ENCODE assay signal across 20 cellular contexts in the genomic region with DNA sequence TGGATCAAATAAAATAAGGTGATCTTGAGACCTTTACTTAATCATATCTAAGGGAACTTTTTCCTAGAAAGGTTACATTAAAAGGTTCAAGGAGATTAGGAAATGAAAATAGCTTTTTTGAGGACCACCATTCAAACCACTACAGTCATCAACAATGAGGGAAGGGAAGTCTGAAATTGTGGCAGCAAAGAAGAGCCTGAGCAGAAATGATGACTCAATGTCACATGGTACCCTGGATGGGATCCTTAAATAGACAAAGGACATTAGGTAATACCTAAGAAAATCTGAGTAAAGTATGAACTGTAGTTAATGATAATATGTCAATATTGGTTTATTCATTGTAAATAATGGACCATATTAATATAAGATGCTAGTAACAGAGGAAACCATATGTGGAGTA.
DNase-seq lines count a peak whose midpoint lies in the region; ATAC-seq, FAIRE-seq and TF ChIP-seq lines count a peak whose summit lies in the region.
"Had no signal": no experiment of that assay in that cellular context is flagged by ENCODE, and none has a peak within 500 bp of the region (broad histone marks: within the 10 kb centered on the region; RNA-seq: fewer than 3 reads in every experiment).

No MANE protein-coding gene starts in this region.

- CTCF ChIA-PET in MCF 10A (lab: Yijun Ruan, JAX), result interaction anchor here (0.6 to 1.3 kb wide), 4 partner anchors 11 to 1251 kb away, joined by 3 read pairs; no protein-coding TSS in a partner anchor
- CTCF ChIA-PET in activated naive CD4-positive, alpha-beta T cell treated with anti-CD3 and anti-CD28 coated beads, Interleukin-2, amount 10 ng/mL, durations not matched to agents 7 days and 5 days (lab: Charles Lee), result no interaction called here

- DNase-seq in MCF 10A (ENCODE audit: unreplicated experiment), result peak; percentile 14
- DNase-seq in breast epithelium (ENCODE audit: low spot score in 2 of 2), result no peak
- peak; percentile 14 for DNase-seq in RCC 7860 (ENCODE audit: low spot score)
- DNase-seq in fibroblast of mammary gland (ENCODE audit: low read depth), result peak; percentile 59
- DNase-seq in GM13976 (ENCODE audit: low spot score), result no peak
- DNase-seq in posterior vena cava (ENCODE audit: low spot score), result no peak
- DNase-seq in activated naive CD4-positive, alpha-beta T cell treated with anti-CD3 and anti-CD28 coated beads, Interleukin-2, amount 10 ng/mL, durations not matched to agents 7 days and 5 days, result no peak
- DNase-seq: activated CD4-positive, alpha-beta memory T cell treated with anti-CD3 and anti-CD28 coated beads for 36 hours; activated T-cell treated with anti-CD3 and anti-CD28 coated beads, Interleukin-2, amount 50 U/mL, for 72 hours; CD8-positive, alpha-beta T cell; left cardiac atrium; mucosa of descending colon; ovary; SW 1271; tibial artery had no signal

- no peaks in the 10 kb centered on the region for H3K27me3 Mint-ChIP-seq in MCF 10A (ENCODE audit: insufficient read depth, unreplicated experiment)
- no peaks in the 10 kb centered on the region for H3K27me3 Mint-ChIP-seq in activated naive CD4-positive, alpha-beta T cell treated with anti-CD3 and anti-CD28 coated beads, Interleukin-2, amount 10 ng/mL, durations not matched to agents 7 days and 5 days
- H3K27me3 Mint-ChIP-seq: activated CD4-positive, alpha-beta memory T cell treated with anti-CD3 and anti-CD28 coated beads for 36 hours had no signal

- H3K4me3 ChIP-seq in breast epithelium (no peak overlapping the region), fibroblast of mammary gland (ENCODE audit: control insufficient read depth, low read depth, low read length) (no peak overlapping the region)
- H3K4me3 ChIP-seq: A549, HAP-1, mucosa of descending colon, ovary, skin epidermis, tibial artery had no signal

- in situ Hi-C loops in GM13976 (cut with MboI; ENCODE audit: low sequenced_read_pairs, unreplicated experiment), result no loop called here

- POLR2A ChIA-PET in MCF 10A (lab: Yijun Ruan, JAX), result no interaction called here

- no peaks in the 10 kb centered on the region for H3K4me1 Mint-ChIP-seq in MCF 10A (ENCODE audit: insufficient read depth, unreplicated experiment)
- H3K4me1 Mint-ChIP-seq in activated naive CD4-positive, alpha-beta T cell treated with anti-CD3 and anti-CD28 coated beads, Interleukin-2, amount 10 ng/mL, durations not matched to agents 7 days and 5 days, result no peaks in the 10 kb centered on the region

- H3K27me3 ChIP-seq in breast epithelium, result no peaks in the 10 kb centered on the region
- H3K27me3 ChIP-seq: ovary, tibial artery had no signal

- no peak for TF ChIP-seq POLR2A in breast epithelium (IDR thresholded peaks at IDR 0.05)

- H3K27ac Mint-ChIP-seq in MCF 10A (ENCODE audit: low read depth, unreplicated experiment), result peak overlapping the region; percentile 70
- H3K27ac Mint-ChIP-seq in activated naive CD4-positive, alpha-beta T cell treated with anti-CD3 and anti-CD28 coated beads, Interleukin-2, amount 10 ng/mL, durations not matched to agents 7 days and 5 days, result no peak overlapping the region
- H3K27ac Mint-ChIP-seq: activated CD4-positive, alpha-beta memory T cell treated with anti-CD3 and anti-CD28 coated beads for 36 hours; activated T-cell treated with anti-CD3 and anti-CD28 coated beads, Interleukin-2, amount 50 U/mL, for 72 hours; CD8-positive, alpha-beta T cell had no signal

- ATAC-seq in HG02759 (IDR thresholded peaks at IDR 0.05; ENCODE audit: unreplicated experiment), result no peak
- ATAC-seq: A549; activated T-cell treated with anti-CD3 and anti-CD28 coated beads, Interleukin-2, amount 50 U/mL, for 72 hours; CD8-positive, alpha-beta T cell; left cardiac atrium; mucosa of descending colon had no signal

- TF ChIP-seq CTCF in MCF 10A (IDR thresholded peaks at IDR 0.05; ENCODE audit: unreplicated experiment) (no peak), breast epithelium (IDR thresholded peaks at IDR 0.05) (no peak), fibroblast of mammary gland (conservative IDR thresholded peaks at IDR 0.05; ENCODE audit: control insufficient read depth, insufficient read depth, low read depth, low read length) (no peak), GM13976 (IDR thresholded peaks at IDR 0.05; ENCODE audit: borderline replicate concordance, control extremely low read depth, extremely low read depth, insufficient read depth, missing control alignments) (no peak)

- H3K36me3 ChIP-seq in breast epithelium, result no peaks in the 10 kb centered on the region
- H3K36me3 ChIP-seq: HAP-1, ovary, tibial artery had no signal

- no peak overlapping the region for H3K27ac ChIP-seq in breast epithelium
- H3K27ac ChIP-seq: A549, ovary, skin epidermis, tibial artery had no signal

- no peaks in the 10 kb centered on the region for H3K9me3 Mint-ChIP-seq in MCF 10A (ENCODE audit: unreplicated experiment)
- H3K9me3 Mint-ChIP-seq in activated naive CD4-positive, alpha-beta T cell treated with anti-CD3 and anti-CD28 coated beads, Interleukin-2, amount 10 ng/mL, durations not matched to agents 7 days and 5 days, result no peaks in the 10 kb centered on the region
- H3K9me3 Mint-ChIP-seq: CD8-positive, alpha-beta T cell had no signal

- intact Hi-C loops in MCF 10A (cut with micrococcal nuclease), result no loop called here
- intact Hi-C loops in breast epithelium (cut with DNase I; ENCODE audit: low total_unique reads), result no loop called here
- intact Hi-C loops in posterior vena cava (cut with DNase I), result no loop called here

- H3K4me1 ChIP-seq in breast epithelium, result no peaks in the 10 kb centered on the region
- H3K4me1 ChIP-seq: A549, tibial artery had no signal

- H3K4me3 Mint-ChIP-seq in MCF 10A (ENCODE audit: unreplicated experiment), result no peak overlapping the region
- H3K4me3 Mint-ChIP-seq in activated naive CD4-positive, alpha-beta T cell treated with anti-CD3 and anti-CD28 coated beads, Interleukin-2, amount 10 ng/mL, durations not matched to agents 7 days and 5 days, result no peak overlapping the region
- H3K4me3 Mint-ChIP-seq: activated CD4-positive, alpha-beta memory T cell treated with anti-CD3 and anti-CD28 coated beads for 36 hours; activated T-cell treated with anti-CD3 and anti-CD28 coated beads, Interleukin-2, amount 50 U/mL, for 72 hours; CD8-positive, alpha-beta T cell had no signal

- peak; percentile 47 for FAIRE-seq in RCC 7860 (lab: Jason Lieb, UNC)
- FAIRE-seq: A549, GM12891 had no signal

- BruUV-seq in MCF 10A (replicated peaks; lab: Mats Ljungman, UMichigan), result no TSS peak

- no peaks in the 10 kb centered on the region for H3K36me3 Mint-ChIP-seq in MCF 10A (ENCODE audit: insufficient read depth, unreplicated experiment)
- no peaks in the 10 kb centered on the region for H3K36me3 Mint-ChIP-seq in activated naive CD4-positive, alpha-beta T cell treated with anti-CD3 and anti-CD28 coated beads, Interleukin-2, amount 10 ng/mL, durations not matched to agents 7 days and 5 days
- H3K36me3 Mint-ChIP-seq: activated CD4-positive, alpha-beta memory T cell treated with anti-CD3 and anti-CD28 coated beads for 36 hours; CD8-positive, alpha-beta T cell had no signal

- H3K9me3 ChIP-seq in breast epithelium, result no peaks in the 10 kb centered on the region
- H3K9me3 ChIP-seq: A549, HAP-1, mucosa of descending colon, ovary, tibial artery had no signal

Comparison
In these comparisons a context has a peak if more than half of its experiments do, and no peak if none do; other contexts are left out.
1. DNase-seq: peak in MCF 10A (single experiment), RCC 7860 (single experiment) and fibroblast of mammary gland (single experiment); none in breast epithelium (0 of 2), GM13976 (single experiment), posterior vena cava (single experiment) and activated naive CD4-positive, alpha-beta T cell treated with anti-CD3 and anti-CD28 coated beads, Interleukin-2, amount 10 ng/mL, durations not matched to agents 7 days and 5 days (single experiment).